In the genomic region with DNA sequence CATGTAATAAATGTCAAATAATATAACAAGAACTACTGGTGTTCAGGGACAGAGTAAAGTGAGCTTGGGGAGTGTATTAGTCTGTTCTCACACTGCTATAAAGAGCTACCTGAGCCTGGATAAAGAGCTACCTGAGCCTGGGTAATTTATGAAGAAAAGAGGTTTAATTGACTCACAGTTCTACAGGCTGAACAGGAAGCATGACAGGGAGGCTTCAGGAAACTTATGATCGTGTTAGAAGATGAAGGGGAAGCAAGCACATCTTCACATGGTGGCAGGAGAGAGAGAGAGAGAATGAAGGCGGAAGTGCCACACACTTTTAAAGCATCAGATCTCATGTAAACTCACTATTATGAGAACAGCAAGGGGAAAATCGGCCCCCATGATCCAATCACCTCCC, we compare ENCODE assay signal across 7 cellular contexts.
"Had no signal": no experiment of that assay in that cellular context is flagged by ENCODE, and none has a peak within 500 bp of the region (broad histone marks: within the 10 kb centered on the region; RNA-seq: fewer than 3 reads in every experiment).

No MANE protein-coding gene starts in this region.

- H3K4me2 ChIP-seq: KMS-11 had no signal

- H3K27me3 Mint-ChIP-seq: IgD-negative memory B cell had no signal

- H3K36me3 Mint-ChIP-seq: IgD-negative memory B cell had no signal

- FAIRE-seq: HepG2 had no signal

- DNase-seq: IMR-90, KBM-7, KG1 had no signal

- ATAC-seq: HepG2 had no signal

- H3K4me1 Mint-ChIP-seq: IgD-negative memory B cell had no signal

- H3K27ac Mint-ChIP-seq: IgD-negative memory B cell had no signal

- H3K9ac ChIP-seq: KMS-11 had no signal

- H3K4me3 Mint-ChIP-seq: IgD-negative memory B cell had no signal

- H3K27ac ChIP-seq: HL-60, KMS-11 had no signal
